Comparison of ENCODE assay signal across 8 cellular contexts in the genomic region with DNA sequence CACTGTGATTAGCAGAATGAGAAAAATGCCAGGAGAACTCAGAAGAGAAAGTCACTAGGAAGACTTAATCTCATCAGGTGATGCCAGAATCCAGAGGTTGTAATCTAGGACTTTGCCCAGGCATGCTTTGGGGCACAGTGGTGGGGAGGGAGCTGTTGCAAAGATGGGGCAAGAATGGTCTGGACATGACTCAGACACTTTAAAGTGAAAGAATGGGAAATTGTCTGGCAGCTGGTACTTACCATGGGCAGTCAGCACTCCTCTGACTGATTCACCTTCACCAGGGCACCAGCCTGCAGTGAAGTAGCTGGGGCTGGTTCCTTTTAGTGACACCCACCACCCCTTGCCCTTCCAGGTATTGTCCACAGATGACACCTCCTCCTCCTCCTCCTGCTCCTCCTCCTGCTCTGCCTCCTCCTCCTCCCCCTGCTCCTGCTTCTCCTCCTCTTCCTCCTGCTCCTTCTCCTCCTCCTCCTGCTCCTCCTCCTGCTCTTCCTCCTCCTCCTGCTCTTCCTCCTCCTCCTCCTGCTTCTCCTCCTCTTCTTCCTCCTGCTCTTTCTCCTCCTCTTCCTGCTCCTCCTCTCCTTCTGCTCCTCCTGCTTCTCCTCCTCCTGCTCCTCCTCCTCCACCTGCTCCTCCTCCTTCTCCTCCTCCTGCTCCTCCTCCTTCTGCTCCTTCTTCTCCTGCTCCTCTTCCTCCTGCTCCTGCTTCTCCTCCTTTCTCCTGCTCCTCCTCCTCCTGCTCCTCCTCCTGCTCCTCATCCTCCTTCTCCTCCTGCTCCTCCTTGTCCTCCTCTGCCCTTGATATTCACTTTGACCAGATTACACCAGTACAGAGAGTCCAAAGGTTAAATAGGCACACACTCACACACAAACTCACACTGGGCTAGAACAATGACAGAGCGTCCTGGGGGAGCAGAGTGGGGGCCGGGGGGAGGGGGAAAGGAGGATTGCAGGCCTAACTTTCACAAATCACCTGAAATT. TPM values are rescaled to one million over a fixed set of nuclear protein-coding genes. Genes with fewer than 3 reads are reported as not detected.
DNase-seq lines count a peak whose midpoint lies in the region; ATAC-seq and TF ChIP-seq lines count a peak whose summit lies in the region.

CHD9NB (minus strand) TSS at position 379 of the 983 bp plus-strand sequence. CDS start 8,739 bp downstream, outside the sequence.

- H3K36me3 Mint-ChIP-seq in natural killer cell treated with Interleukin-12 subunit alpha and Interleukin-12 subunit beta and Interleukin-15 and Interleukin-18, amount 100 ng/mL, for 72 hours = no peaks in the 10 kb centered on the region

- no peaks in the 10 kb centered on the region for H3K27me3 ChIP-seq in colonic mucosa

- H3K4me1 ChIP-seq in colonic mucosa = peaks cover 7% of the 10 kb centered on the region

- peak within 1 kb of the TSS; percentile 64 for H3K27ac ChIP-seq in colonic mucosa

- no peaks in the 10 kb centered on the region for H3K9me3 Mint-ChIP-seq in natural killer cell treated with Interleukin-12 subunit alpha and Interleukin-12 subunit beta and Interleukin-15 and Interleukin-18, amount 100 ng/mL, for 72 hours

- in situ Hi-C loops in GM13977 (cut with MboI; ENCODE audit: low pct_unique_long_range_greater_than_20kb, low sequenced_read_pairs, unreplicated experiment) = loop anchor here (25.0 kb wide), 1 partner anchor 109 kb away; no protein-coding TSS in a partner anchor

- H3K4me3 ChIP-seq in colonic mucosa = no peak within 1 kb of the TSS

- intact Hi-C loops in colonic mucosa (cut with DNase I) = no loop called here

- no peaks in the 10 kb centered on the region for H3K9me3 ChIP-seq in colonic mucosa

- DNase-seq in AG08395 (ENCODE audit: low spot score) (peak; percentile 90), GM13977 (ENCODE audit: low spot score) (peak; percentile 49), NOMO-1 (lab: John Stamatoyannopoulos, UW; ENCODE audit: unreplicated experiment in 2 of 2) (peak; percentile 27 to 72), colonic mucosa (peak; percentile 80), 8988T (no peak), GM19240 (ENCODE audit: insufficient read length, low spot score) (no peak)
- no peak for DNase-seq in natural killer cell treated with Interleukin-12 subunit alpha and Interleukin-12 subunit beta and Interleukin-15 and Interleukin-18, amount 100 ng/mL, for 72 hours (ENCODE audit: low spot score)

- TF ChIP-seq CTCF in GM13977 (IDR thresholded peaks at IDR 0.05; ENCODE audit: extremely low read depth, insufficient read depth, missing control alignments) = no peak
- TF ChIP-seq CTCF in colonic mucosa (IDR thresholded peaks at IDR 0.05) = no peak

- H3K36me3 ChIP-seq in colonic mucosa = no peaks in the 10 kb centered on the region

- peak within 1 kb of the TSS in 1 of 2 donors; percentile 21 for H3K9ac ChIP-seq in colonic mucosa (ENCODE audit: low read depth in 2 of 2, low read length in 2 of 2)

- peak; percentile 34 to 41 for ATAC-seq in natural killer cell treated with Interleukin-12 subunit alpha and Interleukin-12 subunit beta and Interleukin-15 and Interleukin-18, amount 100 ng/mL, for 72 hours
- ATAC-seq in GM21447 (IDR thresholded peaks at IDR 0.05; ENCODE audit: unreplicated experiment) = no peak

- H3K27ac Mint-ChIP-seq in natural killer cell treated with Interleukin-12 subunit alpha and Interleukin-12 subunit beta and Interleukin-15 and Interleukin-18, amount 100 ng/mL, for 72 hours = peak within 1 kb of the TSS; percentile 33 to 61

- peaks cover 0 to 3% of the 10 kb centered on the region in 2 donors for H3K27me3 Mint-ChIP-seq in natural killer cell treated with Interleukin-12 subunit alpha and Interleukin-12 subunit beta and Interleukin-15 and Interleukin-18, amount 100 ng/mL, for 72 hours

- peaks cover 17 to 26% of the 10 kb centered on the region in 2 donors for H3K4me1 Mint-ChIP-seq in natural killer cell treated with Interleukin-12 subunit alpha and Interleukin-12 subunit beta and Interleukin-15 and Interleukin-18, amount 100 ng/mL, for 72 hours (ENCODE audit: low read depth in 2 of 2)

- H3K4me3 Mint-ChIP-seq in natural killer cell treated with Interleukin-12 subunit alpha and Interleukin-12 subunit beta and Interleukin-15 and Interleukin-18, amount 100 ng/mL, for 72 hours = peak within 1 kb of the TSS; percentile 30

RNA-seq across cellular contexts. Expression of gene CHD9NB, which starts in this region (rescaled TPM):
- 1 to 10 TPM; 2.5 to 5.6 TPM for total RNA-seq in colonic mucosa
- under 1 TPM in 1 of 2 donors, not detected in 1; 0.17 TPM for total RNA-seq in natural killer cell treated with Interleukin-12 subunit alpha and Interleukin-12 subunit beta and Interleukin-15 and Interleukin-18, amount 100 ng/mL, for 72 hours

Comparison
In these comparisons a context has a peak if more than half of its experiments do, and no peak if none do; other contexts are left out.
1. Peak in ATAC-seq in natural killer cell treated with Interleukin-12 subunit alpha and Interleukin-12 subunit beta and Interleukin-15 and Interleukin-18, amount 100 ng/mL, for 72 hours; RNA of the gene not detected or under 1 TPM.
2. DNase-seq: peak in AG08395 (single experiment), GM13977 (single experiment), NOMO-1 (2 of 2) and colonic mucosa (single experiment); none in natural killer cell treated with Interleukin-12 subunit alpha and Interleukin-12 subunit beta and Interleukin-15 and Interleukin-18, amount 100 ng/mL, for 72 hours (single experiment), 8988T (single experiment) and GM19240 (single experiment).